1 cellular context compared by ENCODE assay signal in genomic region chr11:72160319-72160718, GRCh38.
TF ChIP-seq lines count a peak whose summit lies in the region.

No MANE protein-coding gene starts in this region.

TF ChIP-seq in HepG2, 621 proteins besides CTCF, POLR2A, EP300 and RAD21:
- no peak for TF ChIP-seq PAX8 (CRISPR knock-in tag; IDR thresholded peaks at IDR 0.05; ENCODE audit: borderline replicate concordance)
- TF ChIP-seq FOXM1 (CRISPR knock-in tag; IDR thresholded peaks at IDR 0.05) = no peak
- no peak for TF ChIP-seq ISL2 (CRISPR knock-in tag; IDR thresholded peaks at IDR 0.05)
